14 cellular contexts compared by ENCODE assay signal in the genomic region with DNA sequence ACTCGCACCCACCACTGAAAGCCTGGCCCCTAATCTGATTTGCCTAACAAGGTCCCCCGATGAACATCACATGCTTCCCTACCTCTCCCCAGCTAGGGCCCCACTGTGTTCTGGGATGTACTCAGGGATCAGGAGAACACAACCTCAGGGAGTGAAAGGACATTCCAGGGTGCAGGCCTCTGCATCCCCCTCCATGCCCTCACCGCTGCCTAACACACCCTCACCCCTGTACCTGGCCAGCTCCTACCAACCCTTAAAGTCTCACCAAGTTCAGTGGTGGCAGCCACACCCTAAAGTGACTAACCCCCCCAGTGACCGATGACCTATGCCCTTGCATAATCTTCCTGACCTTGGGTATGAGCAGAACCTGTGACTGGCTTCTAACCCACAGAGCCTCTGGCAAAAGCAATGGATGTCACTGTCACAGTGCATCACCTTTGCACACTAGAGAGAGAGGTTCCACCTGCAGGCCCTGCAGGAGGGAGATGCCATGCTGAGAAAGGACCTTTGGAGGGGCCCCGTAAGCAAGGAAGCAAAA. TPM values are rescaled to one million over a fixed set of nuclear protein-coding genes. Genes with fewer than 3 reads are reported as not detected.
DNase-seq lines count a peak whose midpoint lies in the region; ATAC-seq and TF ChIP-seq lines count a peak whose summit lies in the region.
"Had no signal": no experiment of that assay in that cellular context is flagged by ENCODE, and none has a peak within 500 bp of the region (broad histone marks: within the 10 kb centered on the region; RNA-seq: fewer than 3 reads in every experiment).

No MANE protein-coding gene starts in this region.

- no peaks in the 10 kb centered on the region for H3K36me3 Mint-ChIP-seq in activated naive CD8-positive, alpha-beta T cell treated with anti-CD3 and anti-CD28 coated beads, Interleukin-2, amount 50 U/mL, for 24 hours (ENCODE audit: low read depth)
- H3K36me3 Mint-ChIP-seq in activated naive CD8-positive, alpha-beta T cell treated with anti-CD3 and anti-CD28 coated beads for 36 hours, result peaks cover 2% of the 10 kb centered on the region
- no peaks in the 10 kb centered on the region for H3K36me3 Mint-ChIP-seq in activated T-helper 1 cell treated with anti-CD3 and anti-CD28 coated beads, Interleukin-12 subunit alpha, Interleukin-12 subunit beta, Interleukin-2, Interleukin-4 antibody, amounts not matched to agents 30 ng/mL and 10 ng/mL and 1 ng/mL, durations not matched to agents 14 hours and 24 hours and 36 hours (ENCODE audit: low read depth)
- H3K36me3 Mint-ChIP-seq in neural crest cell (ENCODE audit: low read depth) (no peaks in the 10 kb centered on the region), T-cell (no peaks in the 10 kb centered on the region)
- H3K36me3 Mint-ChIP-seq in activated CD8-positive, alpha-beta memory T cell treated with anti-CD3 and anti-CD28 coated beads, Interleukin-2, amount 10 ng/mL, durations not matched to agents 7 days and 5 days, result peaks cover 2% of the 10 kb centered on the region
- H3K36me3 Mint-ChIP-seq: IgD-negative memory B cell had no signal

- intact Hi-C loops in activated T-helper 1 cell treated with anti-CD3 and anti-CD28 coated beads, Interleukin-12 subunit alpha, Interleukin-12 subunit beta, Interleukin-2, Interleukin-4 antibody, amounts not matched to agents 30 ng/mL and 10 ng/mL and 1 ng/mL, durations not matched to agents 14 hours and 24 hours and 36 hours (cut with micrococcal nuclease), result no loop called here

- no peak for DNase-seq in activated naive CD8-positive, alpha-beta T cell treated with anti-CD3 and anti-CD28 coated beads, Interleukin-2, amount 50 U/mL, for 24 hours
- DNase-seq in activated naive CD8-positive, alpha-beta T cell treated with anti-CD3 and anti-CD28 coated beads for 36 hours, result no peak
- DNase-seq in activated T-helper 1 cell treated with anti-CD3 and anti-CD28 coated beads, Interleukin-12 subunit alpha, Interleukin-12 subunit beta, Interleukin-2, Interleukin-4 antibody, amounts not matched to agents 30 ng/mL and 10 ng/mL and 1 ng/mL, durations not matched to agents 14 hours and 24 hours and 36 hours (ENCODE audit: low spot score), result no peak
- DNase-seq in neural crest cell (ENCODE audit: low read depth, low spot score) (no peak), T-cell (no peak), RPMI8226 (no peak)
- DNase-seq in activated CD8-positive, alpha-beta memory T cell treated with anti-CD3 and anti-CD28 coated beads, Interleukin-2, amount 10 ng/mL, durations not matched to agents 7 days and 5 days, result no peak
- DNase-seq: AML-193, DMS79 treated with DMSO at 0.1 percent for 48 hours, H7, NCI-H2029 treated with DMSO at 0.1 percent for 48 hours, NCI-H510A had no signal

- no peak overlapping the region for H3K4me3 Mint-ChIP-seq in activated naive CD8-positive, alpha-beta T cell treated with anti-CD3 and anti-CD28 coated beads, Interleukin-2, amount 50 U/mL, for 24 hours
- H3K4me3 Mint-ChIP-seq in activated naive CD8-positive, alpha-beta T cell treated with anti-CD3 and anti-CD28 coated beads for 36 hours, result no peak overlapping the region
- H3K4me3 Mint-ChIP-seq in activated T-helper 1 cell treated with anti-CD3 and anti-CD28 coated beads, Interleukin-12 subunit alpha, Interleukin-12 subunit beta, Interleukin-2, Interleukin-4 antibody, amounts not matched to agents 30 ng/mL and 10 ng/mL and 1 ng/mL, durations not matched to agents 14 hours and 24 hours and 36 hours, result peak overlapping the region; percentile 60
- peak overlapping the region; percentile 79 for H3K4me3 Mint-ChIP-seq in neural crest cell
- H3K4me3 Mint-ChIP-seq in T-cell, result no peak overlapping the region
- no peak overlapping the region for H3K4me3 Mint-ChIP-seq in activated CD8-positive, alpha-beta memory T cell treated with anti-CD3 and anti-CD28 coated beads, Interleukin-2, amount 10 ng/mL, durations not matched to agents 7 days and 5 days
- H3K4me3 Mint-ChIP-seq: IgD-negative memory B cell had no signal

- no peaks in the 10 kb centered on the region for H3K9me3 Mint-ChIP-seq in activated naive CD8-positive, alpha-beta T cell treated with anti-CD3 and anti-CD28 coated beads, Interleukin-2, amount 50 U/mL, for 24 hours
- no peaks in the 10 kb centered on the region for H3K9me3 Mint-ChIP-seq in activated naive CD8-positive, alpha-beta T cell treated with anti-CD3 and anti-CD28 coated beads for 36 hours
- no peaks in the 10 kb centered on the region for H3K9me3 Mint-ChIP-seq in activated T-helper 1 cell treated with anti-CD3 and anti-CD28 coated beads, Interleukin-12 subunit alpha, Interleukin-12 subunit beta, Interleukin-2, Interleukin-4 antibody, amounts not matched to agents 30 ng/mL and 10 ng/mL and 1 ng/mL, durations not matched to agents 14 hours and 24 hours and 36 hours
- H3K9me3 Mint-ChIP-seq in neural crest cell, result no peaks in the 10 kb centered on the region
- H3K9me3 Mint-ChIP-seq in T-cell, result no peaks in the 10 kb centered on the region
- no peaks in the 10 kb centered on the region for H3K9me3 Mint-ChIP-seq in activated CD8-positive, alpha-beta memory T cell treated with anti-CD3 and anti-CD28 coated beads, Interleukin-2, amount 10 ng/mL, durations not matched to agents 7 days and 5 days (ENCODE audit: low read depth)

- CTCF ChIA-PET in T-cell (lab: Charles Lee), result interaction anchor here in 1 of 2 donors (0.5 to 0.6 kb wide), 3 partner anchors 11 to 141 kb away, joined by 3 to 7 read pairs (median 4); no protein-coding TSS in a partner anchor
- CTCF ChIA-PET in activated CD8-positive, alpha-beta memory T cell treated with anti-CD3 and anti-CD28 coated beads, Interleukin-2, amount 10 ng/mL, durations not matched to agents 7 days and 5 days (lab: Charles Lee), result no interaction called here

- H3K27ac Mint-ChIP-seq in activated naive CD8-positive, alpha-beta T cell treated with anti-CD3 and anti-CD28 coated beads, Interleukin-2, amount 50 U/mL, for 24 hours, result peak overlapping the region; percentile 54
- H3K27ac Mint-ChIP-seq in activated naive CD8-positive, alpha-beta T cell treated with anti-CD3 and anti-CD28 coated beads for 36 hours, result no peak overlapping the region
- no peak overlapping the region for H3K27ac Mint-ChIP-seq in activated T-helper 1 cell treated with anti-CD3 and anti-CD28 coated beads, Interleukin-12 subunit alpha, Interleukin-12 subunit beta, Interleukin-2, Interleukin-4 antibody, amounts not matched to agents 30 ng/mL and 10 ng/mL and 1 ng/mL, durations not matched to agents 14 hours and 24 hours and 36 hours
- H3K27ac Mint-ChIP-seq in neural crest cell (ENCODE audit: unreplicated experiment) (no peak overlapping the region), T-cell (no peak overlapping the region)
- no peak overlapping the region for H3K27ac Mint-ChIP-seq in activated CD8-positive, alpha-beta memory T cell treated with anti-CD3 and anti-CD28 coated beads, Interleukin-2, amount 10 ng/mL, durations not matched to agents 7 days and 5 days

- H3K27me3 Mint-ChIP-seq in activated naive CD8-positive, alpha-beta T cell treated with anti-CD3 and anti-CD28 coated beads, Interleukin-2, amount 50 U/mL, for 24 hours, result peaks cover 45% of the 10 kb centered on the region
- peaks cover 15% of the 10 kb centered on the region for H3K27me3 Mint-ChIP-seq in activated naive CD8-positive, alpha-beta T cell treated with anti-CD3 and anti-CD28 coated beads for 36 hours
- H3K27me3 Mint-ChIP-seq in activated T-helper 1 cell treated with anti-CD3 and anti-CD28 coated beads, Interleukin-12 subunit alpha, Interleukin-12 subunit beta, Interleukin-2, Interleukin-4 antibody, amounts not matched to agents 30 ng/mL and 10 ng/mL and 1 ng/mL, durations not matched to agents 14 hours and 24 hours and 36 hours (ENCODE audit: insufficient read depth), result peaks cover 22% of the 10 kb centered on the region
- H3K27me3 Mint-ChIP-seq in neural crest cell (ENCODE audit: low read depth), result peaks cover 5% of the 10 kb centered on the region
- H3K27me3 Mint-ChIP-seq in T-cell, result peaks cover 18 to 20% of the 10 kb centered on the region in 2 donors
- H3K27me3 Mint-ChIP-seq in activated CD8-positive, alpha-beta memory T cell treated with anti-CD3 and anti-CD28 coated beads, Interleukin-2, amount 10 ng/mL, durations not matched to agents 7 days and 5 days, result peaks cover 15% of the 10 kb centered on the region

- ATAC-seq in activated naive CD8-positive, alpha-beta T cell treated with anti-CD3 and anti-CD28 coated beads, Interleukin-2, amount 50 U/mL, for 24 hours, result no peak
- ATAC-seq in T-cell (replicated peaks in 1 of 4), result no peak
- no peak for ATAC-seq in HG03460 (IDR thresholded peaks at IDR 0.05; ENCODE audit: unreplicated experiment)
- ATAC-seq in activated CD8-positive, alpha-beta memory T cell treated with anti-CD3 and anti-CD28 coated beads, Interleukin-2, amount 10 ng/mL, durations not matched to agents 7 days and 5 days, result no peak

- POLR2A ChIA-PET in T-cell (lab: Charles Lee), result no interaction called here

- H3K4me1 Mint-ChIP-seq in activated naive CD8-positive, alpha-beta T cell treated with anti-CD3 and anti-CD28 coated beads, Interleukin-2, amount 50 U/mL, for 24 hours, result peaks cover 11% of the 10 kb centered on the region
- H3K4me1 Mint-ChIP-seq in activated naive CD8-positive, alpha-beta T cell treated with anti-CD3 and anti-CD28 coated beads for 36 hours, result peaks cover 14% of the 10 kb centered on the region
- H3K4me1 Mint-ChIP-seq in activated T-helper 1 cell treated with anti-CD3 and anti-CD28 coated beads, Interleukin-12 subunit alpha, Interleukin-12 subunit beta, Interleukin-2, Interleukin-4 antibody, amounts not matched to agents 30 ng/mL and 10 ng/mL and 1 ng/mL, durations not matched to agents 14 hours and 24 hours and 36 hours (ENCODE audit: low read depth), result peaks cover 19% of the 10 kb centered on the region
- H3K4me1 Mint-ChIP-seq in neural crest cell, result peaks cover 22% of the 10 kb centered on the region
- peaks cover 9 to 15% (median 15%) of the 10 kb centered on the region in 3 donors for H3K4me1 Mint-ChIP-seq in T-cell
- peaks cover 7% of the 10 kb centered on the region for H3K4me1 Mint-ChIP-seq in activated CD8-positive, alpha-beta memory T cell treated with anti-CD3 and anti-CD28 coated beads, Interleukin-2, amount 10 ng/mL, durations not matched to agents 7 days and 5 days
- H3K4me1 Mint-ChIP-seq: IgD-negative memory B cell had no signal

- no peak for TF ChIP-seq CTCF in neural crest cell (conservative IDR thresholded peaks at IDR 0.05)

RNA-seq across cellular contexts. Expression of gene AFAP1, which starts 2.4 kb away (rescaled TPM):
- 10 to 100 TPM; 13.6 to 13.8 TPM for total RNA-seq in activated naive CD8-positive, alpha-beta T cell treated with anti-CD3 and anti-CD28 coated beads for 36 hours
- 48.3 and 48.4 TPM in 2 replicates for total RNA-seq in activated T-helper 1 cell treated with anti-CD3 and anti-CD28 coated beads, Interleukin-12 subunit alpha, Interleukin-12 subunit beta, Interleukin-2, Interleukin-4 antibody, amounts not matched to agents 30 ng/mL and 10 ng/mL and 1 ng/mL, durations not matched to agents 14 hours and 24 hours and 36 hours
- total RNA-seq in neural crest cell (25.4 and 28.1 TPM in 2 replicates), T-cell (10 to 100 TPM in 4 of 5 donors, 1 to 10 TPM in 1; 4.8 to 34.8 (median 20.3) TPM)
- total RNA-seq in activated CD8-positive, alpha-beta memory T cell treated with anti-CD3 and anti-CD28 coated beads, Interleukin-2, amount 10 ng/mL, durations not matched to agents 7 days and 5 days, result 1 to 10 TPM; 5.8 to 5.9 TPM

Comparison
In these comparisons a context has a peak if more than half of its experiments do, and no peak if none do; other contexts are left out.
1. H3K4me3 Mint-ChIP-seq: peak in activated T-helper 1 cell treated with anti-CD3 and anti-CD28 coated beads, Interleukin-12 subunit alpha, Interleukin-12 subunit beta, Interleukin-2, Interleukin-4 antibody, amounts not matched to agents 30 ng/mL and 10 ng/mL and 1 ng/mL, durations not matched to agents 14 hours and 24 hours and 36 hours (single experiment) and neural crest cell (single experiment); none in activated naive CD8-positive, alpha-beta T cell treated with anti-CD3 and anti-CD28 coated beads, Interleukin-2, amount 50 U/mL, for 24 hours (single experiment), activated naive CD8-positive, alpha-beta T cell treated with anti-CD3 and anti-CD28 coated beads for 36 hours (single experiment), T-cell (0 of 3) and activated CD8-positive, alpha-beta memory T cell treated with anti-CD3 and anti-CD28 coated beads, Interleukin-2, amount 10 ng/mL, durations not matched to agents 7 days and 5 days (single experiment).